ENCODE assay signal across 10 cellular contexts in the genomic region with DNA sequence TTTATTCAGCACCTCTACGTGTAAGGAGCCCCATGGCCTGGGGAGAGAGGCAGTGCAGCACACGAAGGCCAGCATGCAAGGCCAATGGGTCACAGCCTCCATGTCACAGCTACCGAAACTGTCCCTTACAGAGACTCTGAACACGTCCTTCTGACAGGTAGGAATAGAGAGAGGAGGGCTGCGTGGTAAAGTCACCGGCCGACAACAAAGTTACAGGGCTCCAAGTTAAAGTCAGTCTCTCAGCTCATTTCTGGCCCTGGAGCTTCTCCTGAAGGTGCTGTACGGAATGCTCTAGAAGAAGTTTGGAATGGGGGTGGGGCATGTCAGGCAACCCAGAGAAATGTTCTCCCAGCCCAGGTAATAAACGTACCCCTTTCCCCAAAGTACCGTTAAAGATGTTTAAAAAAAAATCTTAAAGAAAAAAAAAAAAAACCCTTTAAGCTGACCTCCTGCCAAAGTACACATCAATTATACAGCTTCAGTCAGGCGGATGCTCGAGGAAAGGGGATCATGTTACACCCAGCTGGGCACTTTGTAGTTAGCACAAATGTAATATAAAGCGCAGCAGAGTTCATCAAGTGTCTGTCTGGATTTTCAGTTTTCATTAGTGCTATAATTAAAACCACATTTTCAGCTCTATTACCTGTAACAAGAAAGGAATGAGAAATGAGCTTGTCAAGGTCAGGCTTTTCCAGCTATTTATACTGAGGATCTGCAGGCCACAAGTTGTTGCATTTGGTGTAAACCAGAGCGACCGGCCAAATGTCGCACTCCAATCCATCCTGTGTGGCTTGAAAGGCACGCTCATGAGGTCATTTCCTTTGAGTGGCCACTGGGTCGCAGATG. TPM values are rescaled to one million over a fixed set of nuclear protein-coding genes. Genes with fewer than 3 reads are reported as not detected.
DNase-seq lines count a peak whose midpoint lies in the region; ATAC-seq and TF ChIP-seq lines count a peak whose summit lies in the region.
"Had no signal": no experiment of that assay in that cellular context is flagged by ENCODE, and none has a peak within 500 bp of the region (broad histone marks: within the 10 kb centered on the region; RNA-seq: fewer than 3 reads in every experiment).

No MANE protein-coding gene starts in this region.

- H3K27ac Mint-ChIP-seq in mesothelial cell of epicardium: peak overlapping the region; percentile 93
- H3K27ac Mint-ChIP-seq: CD8-positive, alpha-beta T cell had no signal

- H3K27me3 ChIP-seq in MG63: no peaks in the 10 kb centered on the region

- H3K4me1 Mint-ChIP-seq in mesothelial cell of epicardium: peaks cover 31% of the 10 kb centered on the region

- H3K4me3 Mint-ChIP-seq in mesothelial cell of epicardium: no peak overlapping the region
- H3K4me3 Mint-ChIP-seq: CD8-positive, alpha-beta T cell had no signal

- H3K36me3 ChIP-seq in MG63: no peaks in the 10 kb centered on the region

- peak; percentile 79 for ATAC-seq in SK-N-SH treated with all-trans-retinoic acid at 6 μM for 48 hours
- ATAC-seq in GM21526 (IDR thresholded peaks at IDR 0.05; ENCODE audit: low FRiP score, unreplicated experiment): no peak
- ATAC-seq in HG03108 (IDR thresholded peaks at IDR 0.05; ENCODE audit: unreplicated experiment): no peak
- ATAC-seq: CD8-positive, alpha-beta T cell had no signal

- no peak overlapping the region for H3K4me3 ChIP-seq in MG63

- no peak for TF ChIP-seq CTCF in mesothelial cell of epicardium (IDR thresholded peaks at IDR 0.05; ENCODE audit: unreplicated experiment)

- H3K9me3 Mint-ChIP-seq in mesothelial cell of epicardium: no peaks in the 10 kb centered on the region
- H3K9me3 Mint-ChIP-seq: CD8-positive, alpha-beta T cell had no signal

- DNase-seq in DMS153 treated with DMSO at 0.1 percent for 48 hours (lab: John Stamatoyannopoulos, UW; ENCODE audit: unreplicated experiment): peak; percentile 64
- DNase-seq in NCI-H1694 (lab: John Stamatoyannopoulos, UW): peak; percentile 94
- DNase-seq in mesothelial cell of epicardium (ENCODE audit: low spot score in 2 of 2, unreplicated experiment in 2 of 2): no peak
- DNase-seq in superior temporal gyrus (ENCODE audit: extremely low spot score): no peak
- no peak for DNase-seq in MG63
- DNase-seq: CD8-positive, alpha-beta T cell; MV-4-11 had no signal

- no peaks in the 10 kb centered on the region for H3K27me3 Mint-ChIP-seq in mesothelial cell of epicardium (ENCODE audit: low read depth)

- no peaks in the 10 kb centered on the region for H3K36me3 Mint-ChIP-seq in mesothelial cell of epicardium
- H3K36me3 Mint-ChIP-seq: CD8-positive, alpha-beta T cell had no signal

- H3K9me3 ChIP-seq in MG63: no peaks in the 10 kb centered on the region

TF ChIP-seq in SK-N-SH treated with all-trans-retinoic acid at 6 μM for 48 hours, 23 proteins besides CTCF, POLR2A, EP300 and RAD21:
- no peak for TF ChIP-seq ZNF565 (CRISPR knock-in tag; conservative IDR thresholded peaks at IDR 0.05; ENCODE audit: low read depth)
- TF ChIP-seq, protein P1, sequence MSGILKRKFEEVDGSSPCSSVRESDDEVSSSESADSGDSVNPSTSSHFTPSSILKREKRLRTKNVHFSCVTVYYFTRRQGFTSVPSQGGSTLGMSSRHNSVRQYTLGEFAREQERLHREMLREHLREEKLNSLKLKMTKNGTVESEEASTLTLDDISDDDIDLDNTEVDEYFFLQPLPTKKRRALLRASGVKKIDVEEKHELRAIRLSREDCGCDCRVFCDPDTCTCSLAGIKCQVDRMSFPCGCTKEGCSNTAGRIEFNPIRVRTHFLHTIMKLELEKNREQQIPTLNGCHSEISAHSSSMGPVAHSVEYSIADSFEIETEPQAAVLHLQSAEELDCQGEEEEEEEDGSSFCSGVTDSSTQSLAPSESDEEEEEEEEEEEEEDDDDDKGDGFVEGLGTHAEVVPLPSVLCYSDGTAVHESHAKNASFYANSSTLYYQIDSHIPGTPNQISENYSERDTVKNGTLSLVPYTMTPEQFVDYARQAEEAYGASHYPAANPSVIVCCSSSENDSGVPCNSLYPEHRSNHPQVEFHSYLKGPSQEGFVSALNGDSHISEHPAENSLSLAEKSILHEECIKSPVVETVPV (CRISPR knock-in tag; IDR thresholded peaks at IDR 0.05): no peak
- peak; percentile 84 for TF ChIP-seq TCF4 (CRISPR knock-in tag; IDR thresholded peaks at IDR 0.05; ENCODE audit: borderline replicate concordance)
- TF ChIP-seq ARNTL (CRISPR knock-in tag; IDR thresholded peaks at IDR 0.05; ENCODE audit: borderline replicate concordance, low read depth): 0 out of 2 replicates have a peak, but pooled peaks have one; percentile 59
- TF ChIP-seq, protein P2, sequence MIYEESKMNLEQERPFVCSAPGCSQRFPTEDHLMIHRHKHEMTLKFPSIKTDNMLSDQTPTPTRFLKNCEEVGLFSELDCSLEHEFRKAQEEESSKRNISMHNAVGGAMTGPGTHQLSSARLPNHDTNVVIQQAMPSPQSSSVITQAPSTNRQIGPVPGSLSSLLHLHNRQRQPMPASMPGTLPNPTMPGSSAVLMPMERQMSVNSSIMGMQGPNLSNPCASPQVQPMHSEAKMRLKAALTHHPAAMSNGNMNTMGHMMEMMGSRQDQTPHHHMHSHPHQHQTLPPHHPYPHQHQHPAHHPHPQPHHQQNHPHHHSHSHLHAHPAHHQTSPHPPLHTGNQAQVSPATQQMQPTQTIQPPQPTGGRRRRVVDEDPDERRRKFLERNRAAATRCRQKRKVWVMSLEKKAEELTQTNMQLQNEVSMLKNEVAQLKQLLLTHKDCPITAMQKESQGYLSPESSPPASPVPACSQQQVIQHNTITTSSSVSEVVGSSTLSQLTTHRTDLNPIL (CRISPR knock-in tag; IDR thresholded peaks at IDR 0.05; ENCODE audit: low read depth): no peak
- TF ChIP-seq ESRRG (CRISPR knock-in tag; IDR thresholded peaks at IDR 0.05): 0 out of 2 replicates have a peak, but pooled peaks have one; percentile 47
- TF ChIP-seq, protein P3, sequence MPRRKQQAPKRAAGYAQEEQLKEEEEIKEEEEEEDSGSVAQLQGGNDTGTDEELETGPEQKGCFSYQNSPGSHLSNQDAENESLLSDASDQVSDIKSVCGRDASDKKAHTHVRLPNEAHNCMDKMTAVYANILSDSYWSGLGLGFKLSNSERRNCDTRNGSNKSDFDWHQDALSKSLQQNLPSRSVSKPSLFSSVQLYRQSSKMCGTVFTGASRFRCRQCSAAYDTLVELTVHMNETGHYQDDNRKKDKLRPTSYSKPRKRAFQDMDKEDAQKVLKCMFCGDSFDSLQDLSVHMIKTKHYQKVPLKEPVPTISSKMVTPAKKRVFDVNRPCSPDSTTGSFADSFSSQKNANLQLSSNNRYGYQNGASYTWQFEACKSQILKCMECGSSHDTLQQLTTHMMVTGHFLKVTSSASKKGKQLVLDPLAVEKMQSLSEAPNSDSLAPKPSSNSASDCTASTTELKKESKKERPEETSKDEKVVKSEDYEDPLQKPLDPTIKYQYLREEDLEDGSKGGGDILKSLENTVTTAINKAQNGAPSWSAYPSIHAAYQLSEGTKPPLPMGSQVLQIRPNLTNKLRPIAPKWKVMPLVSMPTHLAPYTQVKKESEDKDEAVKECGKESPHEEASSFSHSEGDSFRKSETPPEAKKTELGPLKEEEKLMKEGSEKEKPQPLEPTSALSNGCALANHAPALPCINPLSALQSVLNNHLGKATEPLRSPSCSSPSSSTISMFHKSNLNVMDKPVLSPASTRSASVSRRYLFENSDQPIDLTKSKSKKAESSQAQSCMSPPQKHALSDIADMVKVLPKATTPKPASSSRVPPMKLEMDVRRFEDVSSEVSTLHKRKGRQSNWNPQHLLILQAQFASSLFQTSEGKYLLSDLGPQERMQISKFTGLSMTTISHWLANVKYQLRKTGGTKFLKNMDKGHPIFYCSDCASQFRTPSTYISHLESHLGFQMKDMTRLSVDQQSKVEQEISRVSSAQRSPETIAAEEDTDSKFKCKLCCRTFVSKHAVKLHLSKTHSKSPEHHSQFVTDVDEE (CRISPR knock-in tag; IDR thresholded peaks at IDR 0.05): peak; percentile 63; the same call in 1 of the 2 replicates
- peak; percentile 56 for TF ChIP-seq ISL1 (CRISPR knock-in tag; IDR thresholded peaks at IDR 0.05)

RNA-seq across cellular contexts. Expression of a gene that starts 53.3 kb away (rescaled TPM):
- total RNA-seq in mesothelial cell of epicardium: 10.3 to 11.6 TPM (median 10.3 TPM) in 3 replicates
- total RNA-seq in MG63 (2014; rRNA removed; shearing (Covaris generic); ENCODE audit: low replicate concordance): 53.7 and 266 TPM in 2 replicates

Comparison
In these comparisons a context has a peak if more than half of its experiments do, and no peak if none do; other contexts are left out.
1. DNase-seq: peak in DMS153 treated with DMSO at 0.1 percent for 48 hours (single experiment) and NCI-H1694 (single experiment); none in mesothelial cell of epicardium (0 of 2), superior temporal gyrus (single experiment) and MG63 (single experiment).